In genomic region chr20:53918949-53919361, GRCh38 we compare ENCODE assay signal across 14 cellular contexts.
DNase-seq lines count a peak whose midpoint lies in the region; ATAC-seq, FAIRE-seq and TF ChIP-seq lines count a peak whose summit lies in the region.
"Had no signal": no experiment of that assay in that cellular context is flagged by ENCODE, and none has a peak within 500 bp of the region (broad histone marks: within the 10 kb centered on the region; RNA-seq: fewer than 3 reads in every experiment).

No MANE protein-coding gene starts in this region.

- peak overlapping the region; percentile 65 to 77 (median 76) for H3K4me3 Mint-ChIP-seq in nephron
- H3K4me3 Mint-ChIP-seq: activated naive CD4-positive, alpha-beta T cell treated with anti-CD3 and anti-CD28 coated beads, Interleukin-2, amount 50 U/mL, for 24 hours; natural killer cell treated with Interleukin-12 subunit alpha and Interleukin-12 subunit beta and Interleukin-15 and Interleukin-18, amount 100 ng/mL, for 72 hours had no signal

- TF ChIP-seq CTCF in K562 (IDR thresholded peaks at IDR 0.05 in 2 of 3, conservative IDR thresholded peaks at IDR 0.05 in 1 of 3; ENCODE audit: insufficient read depth in 2 of 3, low read depth in 1 of 3, low read length in 3 of 3) (no peak), nephron (IDR thresholded peaks at IDR 0.05; ENCODE audit: unreplicated experiment in 3 of 3) (no peak), spleen (IDR thresholded peaks at IDR 0.05 in 8 of 11, conservative IDR thresholded peaks at IDR 0.05 in 3 of 11) (no peak)

- peak; percentile 61 for ATAC-seq in K562
- no peak for ATAC-seq in HG02571 (IDR thresholded peaks at IDR 0.05; ENCODE audit: unreplicated experiment)
- no peak for ATAC-seq in GM18909 (IDR thresholded peaks at IDR 0.05; ENCODE audit: poor library complexity, unreplicated experiment)
- no peak for ATAC-seq in HG02678 (IDR thresholded peaks at IDR 0.05; ENCODE audit: unreplicated experiment)
- ATAC-seq: natural killer cell treated with Interleukin-12 subunit alpha and Interleukin-12 subunit beta and Interleukin-15 and Interleukin-18, amount 100 ng/mL, for 72 hours had no signal

- TF ChIP-seq EP300 in Ishikawa (IDR thresholded peaks at IDR 0.05; ENCODE audit: borderline replicate concordance) (no peak), K562 (IDR thresholded peaks at IDR 0.05; ENCODE audit: low read length) (no peak)

- H3K4me1 ChIP-seq in K562 (replicated peaks in 1 of 2; ENCODE audit: control insufficient read depth in 2 of 2, insufficient read depth in 2 of 2, low read length in 2 of 2) (peaks cover 14 to 34% of the 10 kb centered on the region in 2 experiments; a peak in 3 of 5 replicates), spleen (peaks cover 33 to 73% (median 59%) of the 10 kb centered on the region in 6 donors)

- POLR2A ChIA-PET in K562 (lab: Yijun Ruan, JAX): interaction anchor here (0.6 to 1.9 kb wide), 4 partner anchors 12 to 278 kb away, joined by 3 to 6 read pairs (median 6); no protein-coding TSS in a partner anchor

- H3K4me1 Mint-ChIP-seq in nephron: peaks cover 42% of the 10 kb centered on the region

- 30% methylated on average over 11 of the region's 11 CpGs for WGBS in K562 (ENCODE audit: insufficient coverage, low coverage, missing lambda C conversion rate)
- 68 to 90% (median 89%) methylated on average over 11 of the region's 11 CpGs for WGBS in spleen, 5 donors

- peak overlapping the region; percentile 25 for H2AFZ ChIP-seq in K562 (ENCODE audit: low read depth, low read length)

- H3K27me3 Mint-ChIP-seq in nephron (ENCODE audit: low read depth): no peaks in the 10 kb centered on the region
- H3K27me3 Mint-ChIP-seq: activated naive CD4-positive, alpha-beta T cell treated with anti-CD3 and anti-CD28 coated beads, Interleukin-2, amount 50 U/mL, for 24 hours; natural killer cell treated with Interleukin-12 subunit alpha and Interleukin-12 subunit beta and Interleukin-15 and Interleukin-18, amount 100 ng/mL, for 72 hours had no signal

- intact Hi-C loops in K562 (cut with micrococcal nuclease): loop anchor here (5.0 kb wide), 3 partner anchors 47 to 327 kb away; partner anchors contain the start of gene ZNF217
- intact Hi-C loops in spleen (cut with DNase I; ENCODE audit: low total_unique reads): loop anchor here (10.0 kb wide), 1 partner anchor 344 kb away; no protein-coding TSS in a partner anchor

- H3K79me2 ChIP-seq in K562 (ENCODE audit: control insufficient read depth, insufficient read depth, low read length): no peaks in the 10 kb centered on the region

- in situ Hi-C loops in K562 (cut with MboI): no loop called here

- H3K9ac ChIP-seq in K562 (ENCODE audit: insufficient read depth in 1 of 2, low read depth in 2 of 2, low read length in 2 of 2): no peak overlapping the region

- H3K9me3 ChIP-seq in K562 (replicated peaks; ENCODE audit: control insufficient read depth, insufficient read depth, low read depth, low read length) (no peaks in the 10 kb centered on the region), spleen (no peaks in the 10 kb centered on the region)

- H3K27ac Mint-ChIP-seq in nephron: peak overlapping the region; percentile 60 to 84 (median 78)
- H3K27ac Mint-ChIP-seq: activated naive CD4-positive, alpha-beta T cell treated with anti-CD3 and anti-CD28 coated beads, Interleukin-2, amount 50 U/mL, for 24 hours; natural killer cell treated with Interleukin-12 subunit alpha and Interleukin-12 subunit beta and Interleukin-15 and Interleukin-18, amount 100 ng/mL, for 72 hours had no signal

- no peak for TF ChIP-seq POLR2A in K562 (conservative IDR thresholded peaks at IDR 0.05)
- TF ChIP-seq POLR2A in spleen (IDR thresholded peaks at IDR 0.05): no peak

- no peaks in the 10 kb centered on the region for H3K36me3 Mint-ChIP-seq in nephron (ENCODE audit: low read depth)
- H3K36me3 Mint-ChIP-seq: activated naive CD4-positive, alpha-beta T cell treated with anti-CD3 and anti-CD28 coated beads, Interleukin-2, amount 50 U/mL, for 24 hours; natural killer cell treated with Interleukin-12 subunit alpha and Interleukin-12 subunit beta and Interleukin-15 and Interleukin-18, amount 100 ng/mL, for 72 hours had no signal

- TF ChIP-seq RAD21 in Ishikawa (IDR thresholded peaks at IDR 0.05; ENCODE audit: low read depth) (no peak), K562 (CRISPR knock-in tag; conservative IDR thresholded peaks at IDR 0.05 in 1 of 2, IDR thresholded peaks at IDR 0.05 in 1 of 2) (no peak)

- DNase-seq in ELF-1 (ENCODE audit: low read depth, low spot score) (peak; percentile 85), K562 (ENCODE audit: extremely low read depth in 1 of 4, low spot score in 3 of 4) (peak; percentile 48 to 67 (median 56)), spleen (no peak)
- DNase-seq: caudate nucleus; stimulated activated CD8-positive, alpha-beta memory T cell treated with anti-CD3 and anti-CD28 coated beads, Interleukin-4, amount 100 ng/mL, for 48 hours had no signal

- no peaks in the 10 kb centered on the region for H3K9me3 Mint-ChIP-seq in nephron
- H3K9me3 Mint-ChIP-seq: activated naive CD4-positive, alpha-beta T cell treated with anti-CD3 and anti-CD28 coated beads, Interleukin-2, amount 50 U/mL, for 24 hours; natural killer cell treated with Interleukin-12 subunit alpha and Interleukin-12 subunit beta and Interleukin-15 and Interleukin-18, amount 100 ng/mL, for 72 hours had no signal

- no peaks in the 10 kb centered on the region for H4K20me1 ChIP-seq in K562 (replicated peaks; ENCODE audit: control insufficient read depth, insufficient read depth, low read length)

- H3K4me2 ChIP-seq in K562 (ENCODE audit: insufficient read depth, low read length): no peak overlapping the region

- H3K4me3 ChIP-seq in K562 (no peak overlapping the region), spleen (no peak overlapping the region)

- no TSS peak for BruUV-seq in K562 (replicated peaks; lab: Mats Ljungman, UMichigan)

- H3K27ac ChIP-seq in K562 (ENCODE audit: extremely low read depth, low read depth, low read length) (no peak overlapping the region), spleen (peak overlapping the region in 1 of 8 donors; percentile 9)
- H3K27ac ChIP-seq: C4-2B had no signal

- peak; percentile 84 for FAIRE-seq in K562 (lab: Jason Lieb, UNC)
- FAIRE-seq: RCC 7860 had no signal

- H3K9me1 ChIP-seq in K562 (ENCODE audit: control insufficient read depth, insufficient read depth, low read length): no peaks in the 10 kb centered on the region

- CTCF ChIA-PET in K562 (lab: Yijun Ruan, JAX; ENCODE audit: low intra/inter-chr PET ratio): no interaction called here

- H3K36me3 ChIP-seq in K562 (ENCODE audit: control insufficient read depth, insufficient read depth, low read length) (no peaks in the 10 kb centered on the region), spleen (no peaks in the 10 kb centered on the region)

- no peaks in the 10 kb centered on the region for H3K27me3 ChIP-seq in K562 (ENCODE audit: control insufficient read depth in 2 of 2, insufficient read depth in 2 of 2, low read length in 2 of 2)
- H3K27me3 ChIP-seq in spleen (replicated peaks in 1 of 7): no peaks in the 10 kb centered on the region

TF ChIP-seq in Ishikawa, 13 proteins besides CTCF, POLR2A, EP300 and RAD21 (continues in another document):
- TF ChIP-seq REST (IDR thresholded peaks at IDR 0.05; ENCODE audit: low read depth): no peak

TF ChIP-seq in K562, 482 proteins besides CTCF, POLR2A, EP300 and RAD21 (continues in another document):
- peak; percentile 76 for TF ChIP-seq PRDM10 (IDR thresholded peaks at IDR 0.05; ENCODE audit: partially characterized antibody)
- no peak for TF ChIP-seq CGGBP1 (CRISPR knock-in tag; IDR thresholded peaks at IDR 0.05)
- TF ChIP-seq VEZF1 (CRISPR knock-in tag; IDR thresholded peaks at IDR 0.05): peak; percentile 76
